Comparison of ENCODE assay signal across 1 cellular context in the genomic region with DNA sequence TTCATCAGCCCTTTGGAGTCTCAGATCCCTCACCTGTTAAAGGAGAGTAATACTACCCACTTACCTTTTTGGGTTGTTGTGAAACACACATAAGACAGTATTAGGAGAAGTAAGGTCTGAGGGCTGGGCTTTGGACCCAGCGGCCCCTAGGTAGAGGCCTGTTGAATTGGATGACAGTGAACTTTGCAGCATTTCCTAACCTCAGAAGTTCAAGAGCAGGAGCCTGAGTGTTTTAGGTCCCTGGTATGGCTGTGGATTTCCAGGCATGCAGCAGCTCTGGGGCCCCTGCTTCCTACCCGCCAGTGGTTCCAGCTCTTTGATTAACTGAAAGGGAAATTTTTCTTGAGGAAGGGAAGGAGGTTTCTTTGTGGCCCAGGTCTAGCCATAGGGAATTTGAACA.
TF ChIP-seq lines count a peak whose summit lies in the region.

No MANE protein-coding gene starts in this region.

TF ChIP-seq in HepG2, 621 proteins besides CTCF, POLR2A, EP300 and RAD21 (continued from another document and continues in another):
- TF ChIP-seq, protein P1, sequence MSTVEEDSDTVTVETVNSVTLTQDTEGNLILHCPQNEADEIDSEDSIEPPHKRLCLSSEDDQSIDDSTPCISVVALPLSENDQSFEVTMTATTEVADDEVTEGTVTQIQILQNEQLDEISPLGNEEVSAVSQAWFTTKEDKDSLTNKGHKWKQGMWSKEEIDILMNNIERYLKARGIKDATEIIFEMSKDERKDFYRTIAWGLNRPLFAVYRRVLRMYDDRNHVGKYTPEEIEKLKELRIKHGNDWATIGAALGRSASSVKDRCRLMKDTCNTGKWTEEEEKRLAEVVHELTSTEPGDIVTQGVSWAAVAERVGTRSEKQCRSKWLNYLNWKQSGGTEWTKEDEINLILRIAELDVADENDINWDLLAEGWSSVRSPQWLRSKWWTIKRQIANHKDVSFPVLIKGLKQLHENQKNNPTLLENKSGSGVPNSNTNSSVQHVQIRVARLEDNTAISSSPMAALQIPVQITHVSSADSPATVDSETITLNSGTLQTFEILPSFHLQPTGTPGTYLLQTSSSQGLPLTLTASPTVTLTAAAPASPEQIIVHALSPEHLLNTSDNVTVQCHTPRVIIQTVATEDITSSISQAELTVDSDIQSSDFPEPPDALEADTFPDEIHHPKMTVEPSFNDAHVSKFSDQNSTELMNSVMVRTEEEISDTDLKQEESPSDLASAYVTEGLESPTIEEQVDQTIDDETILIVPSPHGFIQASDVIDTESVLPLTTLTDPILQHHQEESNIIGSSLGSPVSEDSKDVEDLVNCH (CRISPR knock-in tag; IDR thresholded peaks at IDR 0.05) = no peak
- TF ChIP-seq CBX2 (IDR thresholded peaks at IDR 0.05; ENCODE audit: low read depth, low read length) (no peak), CBX2 (CRISPR knock-in tag; IDR thresholded peaks at IDR 0.05; ENCODE audit: low read depth) (no peak), ZNF691 (CRISPR knock-in tag; IDR thresholded peaks at IDR 0.05; ENCODE audit: borderline replicate concordance, low read depth) (no peak), ZNF256 (CRISPR knock-in tag; conservative IDR thresholded peaks at IDR 0.05) (no peak), ZIK1 (CRISPR knock-in tag; IDR thresholded peaks at IDR 0.05; ENCODE audit: borderline replicate concordance, low read depth) (no peak), ZNF788 (CRISPR knock-in tag; IDR thresholded peaks at IDR 0.05; ENCODE audit: borderline replicate concordance) (no peak), RCOR2 (CRISPR knock-in tag; IDR thresholded peaks at IDR 0.05) (0 out of 2 replicates have a peak, but pooled peaks have one; percentile 30), HNRNPUL1 (IDR thresholded peaks at IDR 0.05; ENCODE audit: low read depth, low read length) (no peak), POGK (CRISPR knock-in tag; conservative IDR thresholded peaks at IDR 0.05) (no peak), RBM39 (IDR thresholded peaks at IDR 0.05; ENCODE audit: low read depth, low read length, poor library complexity, severe bottlenecking) (no peak), NR1H2 (CRISPR knock-in tag; IDR thresholded peaks at IDR 0.05; ENCODE audit: borderline replicate concordance, low read depth) (no peak), ZNF629 (CRISPR knock-in tag; conservative IDR thresholded peaks at IDR 0.05) (0 out of 2 replicates have a peak, but pooled peaks have one; percentile 23), ZNF724P (CRISPR knock-in tag; IDR thresholded peaks at IDR 0.05; ENCODE audit: borderline replicate concordance) (no peak), TCF7 (IDR thresholded peaks at IDR 0.05; ENCODE audit: low read depth) (no peak), ZC3H13 (CRISPR knock-in tag; IDR thresholded peaks at IDR 0.05) (no peak), JUNB (CRISPR knock-in tag; IDR thresholded peaks at IDR 0.05; ENCODE audit: borderline replicate concordance) (no peak), MZF1 (CRISPR knock-in tag; IDR thresholded peaks at IDR 0.05; ENCODE audit: borderline replicate concordance) (no peak), KDM4B (CRISPR knock-in tag; IDR thresholded peaks at IDR 0.05) (0 out of 2 replicates have a peak, but pooled peaks have one; percentile 20), ZNF501 (CRISPR knock-in tag; IDR thresholded peaks at IDR 0.05) (peak; percentile 61; the same call in 1 of the 2 replicates), ZNF225 (CRISPR knock-in tag; IDR thresholded peaks at IDR 0.05) (no peak), DDIT3 (CRISPR knock-in tag; IDR thresholded peaks at IDR 0.05) (no peak; the same call in 1 of the 2 replicates), GATA4 (IDR thresholded peaks at IDR 0.05; ENCODE audit: borderline replicate concordance, low read depth) (no peak), TBX2 (CRISPR knock-in tag; IDR thresholded peaks at IDR 0.05; ENCODE audit: borderline replicate concordance) (no peak; the same call in 1 of the 2 replicates), HNRNPH1 (optimal IDR thresholded peaks at IDR 0.05; ENCODE audit: low read depth, low read length) (no peak), CBX1 (IDR thresholded peaks at IDR 0.05; ENCODE audit: low read depth) (no peak), RAD51 (IDR thresholded peaks at IDR 0.05; ENCODE audit: borderline replicate concordance) (no peak), ZNF576 (CRISPR knock-in tag; IDR thresholded peaks at IDR 0.05) (no peak), ZNF121 (CRISPR knock-in tag; IDR thresholded peaks at IDR 0.05) (no peak), ZNF292 (CRISPR knock-in tag; IDR thresholded peaks at IDR 0.05; ENCODE audit: borderline replicate concordance, low read depth) (peak; percentile 40; the same call in 1 of the 2 replicates), SOX6 (IDR thresholded peaks at IDR 0.05) (no peak), SOX6 (CRISPR knock-in tag; IDR thresholded peaks at IDR 0.05) (peak; percentile 43; the same call in 1 of the 2 replicates), ZNF709 (CRISPR knock-in tag; IDR thresholded peaks at IDR 0.05) (no peak), ZC3H4 (CRISPR knock-in tag; IDR thresholded peaks at IDR 0.05; ENCODE audit: borderline replicate concordance) (no peak), HMGXB3 (CRISPR knock-in tag; IDR thresholded peaks at IDR 0.05; ENCODE audit: borderline replicate concordance) (no peak), TOPORS (CRISPR knock-in tag; IDR thresholded peaks at IDR 0.05) (no peak), NCOA1 (CRISPR knock-in tag; IDR thresholded peaks at IDR 0.05) (no peak), PAWR (CRISPR knock-in tag; IDR thresholded peaks at IDR 0.05; ENCODE audit: borderline replicate concordance) (no peak), ZNF230 (CRISPR knock-in tag; IDR thresholded peaks at IDR 0.05) (no peak), IRF9 (CRISPR knock-in tag; IDR thresholded peaks at IDR 0.05; ENCODE audit: borderline replicate concordance) (no peak), ZNF274 (CRISPR knock-in tag; IDR thresholded peaks at IDR 0.05) (no peak)
- TF ChIP-seq, protein P2, sequence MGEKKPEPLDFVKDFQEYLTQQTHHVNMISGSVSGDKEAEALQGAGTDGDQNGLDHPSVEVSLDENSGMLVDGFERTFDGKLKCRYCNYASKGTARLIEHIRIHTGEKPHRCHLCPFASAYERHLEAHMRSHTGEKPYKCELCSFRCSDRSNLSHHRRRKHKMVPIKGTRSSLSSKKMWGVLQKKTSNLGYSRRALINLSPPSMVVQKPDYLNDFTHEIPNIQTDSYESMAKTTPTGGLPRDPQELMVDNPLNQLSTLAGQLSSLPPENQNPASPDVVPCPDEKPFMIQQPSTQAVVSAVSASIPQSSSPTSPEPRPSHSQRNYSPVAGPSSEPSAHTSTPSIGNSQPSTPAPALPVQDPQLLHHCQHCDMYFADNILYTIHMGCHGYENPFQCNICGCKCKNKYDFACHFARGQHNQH (CRISPR knock-in tag; IDR thresholded peaks at IDR 0.05) = 0 out of 2 replicates have a peak, but pooled peaks have one; percentile 42
- TF ChIP-seq, protein P3, sequence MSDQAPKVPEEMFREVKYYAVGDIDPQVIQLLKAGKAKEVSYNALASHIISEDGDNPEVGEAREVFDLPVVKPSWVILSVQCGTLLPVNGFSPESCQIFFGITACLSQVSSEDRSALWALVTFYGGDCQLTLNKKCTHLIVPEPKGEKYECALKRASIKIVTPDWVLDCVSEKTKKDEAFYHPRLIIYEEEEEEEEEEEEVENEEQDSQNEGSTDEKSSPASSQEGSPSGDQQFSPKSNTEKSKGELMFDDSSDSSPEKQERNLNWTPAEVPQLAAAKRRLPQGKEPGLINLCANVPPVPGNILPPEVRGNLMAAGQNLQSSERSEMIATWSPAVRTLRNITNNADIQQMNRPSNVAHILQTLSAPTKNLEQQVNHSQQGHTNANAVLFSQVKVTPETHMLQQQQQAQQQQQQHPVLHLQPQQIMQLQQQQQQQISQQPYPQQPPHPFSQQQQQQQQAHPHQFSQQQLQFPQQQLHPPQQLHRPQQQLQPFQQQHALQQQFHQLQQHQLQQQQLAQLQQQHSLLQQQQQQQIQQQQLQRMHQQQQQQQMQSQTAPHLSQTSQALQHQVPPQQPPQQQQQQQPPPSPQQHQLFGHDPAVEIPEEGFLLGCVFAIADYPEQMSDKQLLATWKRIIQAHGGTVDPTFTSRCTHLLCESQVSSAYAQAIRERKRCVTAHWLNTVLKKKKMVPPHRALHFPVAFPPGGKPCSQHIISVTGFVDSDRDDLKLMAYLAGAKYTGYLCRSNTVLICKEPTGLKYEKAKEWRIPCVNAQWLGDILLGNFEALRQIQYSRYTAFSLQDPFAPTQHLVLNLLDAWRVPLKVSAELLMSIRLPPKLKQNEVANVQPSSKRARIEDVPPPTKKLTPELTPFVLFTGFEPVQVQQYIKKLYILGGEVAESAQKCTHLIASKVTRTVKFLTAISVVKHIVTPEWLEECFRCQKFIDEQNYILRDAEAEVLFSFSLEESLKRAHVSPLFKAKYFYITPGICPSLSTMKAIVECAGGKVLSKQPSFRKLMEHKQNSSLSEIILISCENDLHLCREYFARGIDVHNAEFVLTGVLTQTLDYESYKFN (CRISPR knock-in tag; conservative IDR thresholded peaks at IDR 0.05) = peak; percentile 54
- TF ChIP-seq, protein P4, sequence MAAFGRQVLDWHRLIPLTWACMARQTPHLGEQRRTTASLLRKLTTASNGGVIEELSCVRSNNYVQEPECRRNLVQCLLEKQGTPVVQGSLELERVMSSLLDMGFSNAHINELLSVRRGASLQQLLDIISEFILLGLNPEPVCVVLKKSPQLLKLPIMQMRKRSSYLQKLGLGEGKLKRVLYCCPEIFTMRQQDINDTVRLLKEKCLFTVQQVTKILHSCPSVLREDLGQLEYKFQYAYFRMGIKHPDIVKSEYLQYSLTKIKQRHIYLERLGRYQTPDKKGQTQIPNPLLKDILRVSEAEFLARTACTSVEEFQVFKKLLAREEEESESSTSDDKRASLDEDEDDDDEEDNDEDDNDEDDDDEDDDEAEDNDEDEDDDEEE (CRISPR knock-in tag; IDR thresholded peaks at IDR 0.05) = no peak
